ENCODE assay signal across 7 cellular contexts in the genomic region with DNA sequence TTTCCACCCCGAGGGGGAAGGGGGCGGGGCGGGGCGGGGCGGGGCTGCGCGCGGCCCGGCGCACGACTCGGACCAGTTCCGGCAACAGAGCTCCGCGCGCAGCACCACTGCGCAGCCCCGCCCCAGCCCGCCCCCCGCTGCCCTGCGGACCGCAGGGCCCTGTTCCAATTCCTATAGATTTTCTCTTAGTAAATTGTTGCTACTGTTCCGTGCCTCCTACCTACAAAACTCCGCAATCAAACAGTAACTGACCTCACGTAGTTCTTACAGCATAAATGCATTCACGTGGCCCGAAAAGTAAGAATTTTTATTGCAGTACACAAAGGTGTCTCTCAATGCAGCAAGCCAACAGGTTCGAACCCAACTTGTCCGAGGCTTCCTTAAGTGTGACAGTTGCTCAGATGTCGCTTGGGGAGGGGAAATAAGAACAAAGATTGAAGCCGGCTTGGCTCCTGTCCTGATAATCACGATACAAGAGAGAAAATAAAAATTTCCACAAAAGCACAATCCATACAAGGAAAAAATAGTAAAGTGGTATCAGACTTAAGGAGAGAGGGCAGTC. TPM values are rescaled to one million over a fixed set of nuclear protein-coding genes. Genes with fewer than 3 reads are reported as not detected.
DNase-seq lines count a peak whose midpoint lies in the region; ATAC-seq and TF ChIP-seq lines count a peak whose summit lies in the region.

No MANE protein-coding gene starts in this region.

- peaks cover 4% of the 10 kb centered on the region for H3K27me3 Mint-ChIP-seq in brain

- H3K4me1 Mint-ChIP-seq in brain = peaks cover 52% of the 10 kb centered on the region

- peaks cover 4% of the 10 kb centered on the region for H3K36me3 Mint-ChIP-seq in brain

- H3K4me3 ChIP-seq in OCI-LY7 (ENCODE audit: low read depth, low read length, poor library complexity, severe bottlenecking) = peak overlapping the region; percentile 86
- peak overlapping the region; percentile 78; the same call in 1 of the 2 replicates for H3K4me3 ChIP-seq in iPS-18c (ENCODE audit: insufficient read depth, low read depth, low read length)
- peak overlapping the region; percentile 81 for H3K4me3 ChIP-seq in skeletal muscle satellite cell (ENCODE audit: low read length)

- H3K9ac ChIP-seq in skeletal muscle satellite cell (ENCODE audit: low read depth, low read length) = peak overlapping the region; percentile 83

- H2AFZ ChIP-seq in OCI-LY7 (ENCODE audit: low read length) = peak overlapping the region; percentile 91

- no peaks in the 10 kb centered on the region for H3K9me2 ChIP-seq in OCI-LY7 (ENCODE audit: insufficient read depth, low read length)

- no peaks in the 10 kb centered on the region for H3K9me3 Mint-ChIP-seq in brain

- no TSS peak for BruUV-seq in OCI-LY7 (replicated peaks; lab: Mats Ljungman, UMichigan)

- H3K36me3 ChIP-seq in OCI-LY7 (ENCODE audit: insufficient read depth, low read length) (peaks cover 21% of the 10 kb centered on the region), skeletal muscle satellite cell (ENCODE audit: insufficient read depth, low read length) (no peaks in the 10 kb centered on the region)

- H3K79me2 ChIP-seq in OCI-LY7 (ENCODE audit: insufficient read depth, low read depth, low read length) = peaks cover 38% of the 10 kb centered on the region

- no peaks in the 10 kb centered on the region for H3K27me3 ChIP-seq in skeletal muscle satellite cell (ENCODE audit: control insufficient read depth, insufficient read depth, low read length)

- CTCF ChIA-PET in OCI-LY7 (lab: Charles Lee; ENCODE audit: unreplicated experiment) = no interaction called here

- TF ChIP-seq CTCF in OCI-LY7 (conservative IDR thresholded peaks at IDR 0.05; ENCODE audit: low read length) = no peak
- TF ChIP-seq CTCF in brain (conservative IDR thresholded peaks at IDR 0.05) = no peak

- H3K27ac ChIP-seq in OCI-LY7 (ENCODE audit: low read depth, low read length, poor library complexity, severe bottlenecking) = peak overlapping the region; percentile 93

- H3K4me3 Mint-ChIP-seq in brain = peak overlapping the region; percentile 86 to 97 (median 93)

- DNase-seq in ELR (ENCODE audit: low read depth) (peak; percentile 84), OCI-LY7 (ENCODE audit: low spot score) (no peak)

- peak overlapping the region; percentile 92 for H3K4me2 ChIP-seq in OCI-LY7 (ENCODE audit: low read length)
- peak overlapping the region; percentile 89 for H3K4me2 ChIP-seq in skeletal muscle satellite cell (ENCODE audit: low read length)

- intact Hi-C loops in OCI-LY7 (cut with micrococcal nuclease; ENCODE audit: unreplicated experiment) = loop anchor here (5.0 to 10.0 kb wide), 2 partner anchors 171 to 234 kb away; partner anchors contain the start of gene MELK

- H3K9me3 ChIP-seq in OCI-LY7 (ENCODE audit: low read length) (peaks cover 4% of the 10 kb centered on the region; the same call in 1 of the 2 replicates), iPS-18c (ENCODE audit: control insufficient read depth, insufficient read depth, low read length) (no peaks in the 10 kb centered on the region), skeletal muscle satellite cell (replicated peaks; ENCODE audit: low read length) (no peaks in the 10 kb centered on the region)

- H3K27ac Mint-ChIP-seq in brain = peak overlapping the region; percentile 91 to 95 (median 94)

- POLR2A ChIA-PET in OCI-LY7 (lab: Charles Lee) = interaction anchor here (0.5 to 0.6 kb wide), 2 partner anchors 23 to 177 kb away, joined by 3 read pairs; no protein-coding TSS in a partner anchor

- peaks cover 14% of the 10 kb centered on the region; the same call in 1 of the 2 replicates for H4K20me1 ChIP-seq in OCI-LY7 (ENCODE audit: insufficient read depth, low read length)

- peaks cover 17% of the 10 kb centered on the region for H3K4me1 ChIP-seq in OCI-LY7 (ENCODE audit: insufficient read depth, low read length, poor library complexity, severe bottlenecking)
- H3K4me1 ChIP-seq in skeletal muscle satellite cell (ENCODE audit: control insufficient read depth, insufficient read depth, low read length) = peaks cover 19% of the 10 kb centered on the region

- ATAC-seq in GM19452 (IDR thresholded peaks at IDR 0.05; ENCODE audit: unreplicated experiment) (peak; percentile 60), HG03439 (IDR thresholded peaks at IDR 0.05; ENCODE audit: unreplicated experiment) (peak; percentile 63)

RNA-seq across cellular contexts. Expression of gene RNF38, which starts 1.2 kb away (rescaled TPM):
- total RNA-seq in OCI-LY7 (2014; rRNA removed; shearing (Covaris generic)) = 5.7 and 9.0 TPM in 2 replicates
- 25.5 and 30.5 TPM in 2 replicates for total RNA-seq in OCI-LY7 (2022)
- polyA plus RNA-seq in brain (ENCODE audit: insufficient read depth, low read depth, low replicate concordance) = 36.0 TPM
- 5.1 and 6.3 TPM in 2 replicates for total RNA-seq in skeletal muscle satellite cell (2012; rRNA removed)
